ENCODE assay signal across 1 cellular context in genomic region chr6:43096451-43097097, GRCh38.
TF ChIP-seq lines count a peak whose summit lies in the region.

No MANE protein-coding gene starts in this region.

TF ChIP-seq in HepG2, 621 proteins besides CTCF, POLR2A, EP300 and RAD21 (continues in another document):
- TF ChIP-seq TEAD3 (CRISPR knock-in tag; optimal IDR thresholded peaks at IDR 0.05; ENCODE audit: borderline replicate concordance) = no peak
- no peak for TF ChIP-seq MBNL3 (CRISPR knock-in tag; conservative IDR thresholded peaks at IDR 0.05)
- TF ChIP-seq PLRG1 (conservative IDR thresholded peaks at IDR 0.05) = no peak
- TF ChIP-seq, protein P1, sequence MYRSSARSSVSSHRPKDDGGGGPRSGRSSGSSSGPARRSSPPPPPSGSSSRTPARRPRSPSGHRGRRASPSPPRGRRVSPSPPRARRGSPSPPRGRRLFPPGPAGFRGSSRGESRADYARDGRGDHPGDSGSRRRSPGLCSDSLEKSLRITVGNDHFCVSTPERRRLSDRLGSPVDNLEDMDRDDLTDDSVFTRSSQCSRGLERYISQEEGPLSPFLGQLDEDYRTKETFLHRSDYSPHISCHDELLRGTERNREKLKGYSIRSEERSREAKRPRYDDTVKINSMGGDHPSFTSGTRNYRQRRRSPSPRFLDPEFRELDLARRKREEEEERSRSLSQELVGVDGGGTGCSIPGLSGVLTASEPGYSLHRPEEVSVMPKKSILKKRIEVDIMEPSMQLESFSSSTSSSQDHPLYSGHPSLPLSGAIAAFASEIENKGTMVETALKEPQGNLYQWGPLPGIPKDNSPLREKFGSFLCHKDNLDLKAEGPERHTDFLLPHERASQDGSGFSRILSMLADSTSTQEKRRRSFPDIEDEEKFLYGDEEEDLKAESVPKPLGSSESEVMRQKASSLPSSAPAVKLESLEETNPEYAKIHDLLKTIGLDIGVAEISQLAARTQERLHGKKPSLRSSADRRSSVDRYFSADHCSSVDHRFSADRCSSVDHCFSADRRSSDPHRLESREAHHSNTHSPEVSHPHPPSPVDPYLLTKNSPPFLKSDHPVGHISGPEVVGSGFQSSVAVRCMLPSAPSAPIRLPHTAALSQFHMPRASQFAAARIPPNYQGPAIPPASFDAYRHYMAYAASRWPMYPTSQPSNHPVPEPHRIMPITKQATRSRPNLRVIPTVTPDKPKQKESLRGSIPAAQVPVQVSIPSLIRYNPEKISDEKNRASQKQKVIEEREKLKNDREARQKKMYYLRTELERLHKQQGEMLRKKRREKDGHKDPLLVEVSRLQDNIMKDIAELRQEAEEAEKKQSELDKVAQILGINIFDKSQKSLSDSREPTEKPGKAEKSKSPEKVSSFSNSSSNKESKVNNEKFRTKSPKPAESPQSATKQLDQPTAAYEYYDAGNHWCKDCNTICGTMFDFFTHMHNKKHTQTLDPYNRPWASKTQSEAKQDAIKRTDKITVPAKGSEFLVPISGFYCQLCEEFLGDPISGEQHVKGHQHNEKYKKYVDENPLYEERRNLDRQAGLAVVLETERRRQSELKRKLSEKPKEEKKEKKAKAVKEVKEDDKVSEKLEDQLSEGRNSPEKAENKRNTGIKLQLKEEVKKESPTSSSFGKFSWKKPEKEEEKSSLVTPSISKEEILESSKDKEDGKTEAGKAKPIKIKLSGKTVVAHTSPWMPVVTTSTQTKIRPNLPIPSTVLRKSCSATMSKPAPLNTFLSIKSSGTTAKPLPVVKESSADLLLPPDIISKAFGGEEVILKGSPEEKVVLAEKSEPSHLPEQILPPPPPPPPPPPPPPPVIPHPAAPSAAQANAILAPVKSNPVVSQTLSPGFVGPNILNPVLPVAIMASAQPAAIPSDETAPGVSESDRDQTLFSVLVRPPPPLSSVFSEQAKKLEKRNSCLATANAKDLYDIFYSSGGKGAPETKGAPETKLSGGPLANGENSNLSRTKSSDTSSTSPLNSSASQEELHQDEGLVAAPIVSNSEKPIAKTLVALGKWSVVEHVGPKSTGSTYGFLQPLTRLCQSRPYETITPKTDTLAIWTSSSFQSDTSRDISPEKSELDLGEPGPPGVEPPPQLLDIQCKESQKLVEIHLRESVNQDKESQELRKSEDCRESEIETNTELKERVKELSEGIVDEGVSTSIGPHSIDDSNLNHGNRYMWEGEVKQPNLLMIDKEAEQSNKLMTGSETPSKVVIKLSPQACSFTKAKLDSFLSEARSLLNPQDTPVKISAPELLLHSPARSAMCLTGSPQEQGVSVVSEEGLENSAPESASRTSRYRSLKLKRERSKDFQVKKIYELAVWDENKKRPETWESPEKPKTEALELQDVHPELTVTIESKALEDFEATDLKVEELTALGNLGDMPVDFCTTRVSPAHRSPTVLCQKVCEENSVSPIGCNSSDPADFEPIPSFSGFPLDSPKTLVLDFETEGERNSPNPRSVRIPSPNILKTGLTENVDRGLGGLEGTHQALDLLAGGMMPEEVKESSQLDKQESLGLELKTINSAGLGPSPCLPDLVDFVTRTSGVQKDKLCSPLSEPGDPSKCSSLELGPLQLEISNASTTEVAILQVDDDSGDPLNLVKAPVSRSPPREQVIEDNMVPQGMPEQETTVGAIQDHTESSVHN (CRISPR knock-in tag; IDR thresholded peaks at IDR 0.05) = no peak
- no peak for TF ChIP-seq ZNF333 (CRISPR knock-in tag; IDR thresholded peaks at IDR 0.05; ENCODE audit: borderline replicate concordance)
- TF ChIP-seq CREB1 (IDR thresholded peaks at IDR 0.05) = no peak
- no peak for TF ChIP-seq CREB1 (CRISPR knock-in tag; IDR thresholded peaks at IDR 0.05)
- TF ChIP-seq HNF1A (IDR thresholded peaks at IDR 0.05; ENCODE audit: low read depth) = no peak
- TF ChIP-seq HNF1A (CRISPR knock-in tag; IDR thresholded peaks at IDR 0.05; ENCODE audit: borderline replicate concordance) = 0 out of 2 replicates have a peak, but pooled peaks have one; percentile 35
- 0 out of 2 replicates have a peak, but pooled peaks have one; percentile 39 for TF ChIP-seq KLF13 (CRISPR knock-in tag; IDR thresholded peaks at IDR 0.05)
- TF ChIP-seq, protein P2, sequence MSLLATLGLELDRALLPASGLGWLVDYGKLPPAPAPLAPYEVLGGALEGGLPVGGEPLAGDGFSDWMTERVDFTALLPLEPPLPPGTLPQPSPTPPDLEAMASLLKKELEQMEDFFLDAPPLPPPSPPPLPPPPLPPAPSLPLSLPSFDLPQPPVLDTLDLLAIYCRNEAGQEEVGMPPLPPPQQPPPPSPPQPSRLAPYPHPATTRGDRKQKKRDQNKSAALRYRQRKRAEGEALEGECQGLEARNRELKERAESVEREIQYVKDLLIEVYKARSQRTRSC (CRISPR knock-in tag; IDR thresholded peaks at IDR 0.05; ENCODE audit: low read depth) = no peak
- TF ChIP-seq ZBTB14 (CRISPR knock-in tag; IDR thresholded peaks at IDR 0.05) = no peak
- no peak for TF ChIP-seq TFDP2 (CRISPR knock-in tag; IDR thresholded peaks at IDR 0.05)
- peak; percentile 29; the same call in 1 of the 2 replicates for TF ChIP-seq ZNF768 (CRISPR knock-in tag; IDR thresholded peaks at IDR 0.05)
- no peak for TF ChIP-seq NR2F1 (CRISPR knock-in tag; IDR thresholded peaks at IDR 0.05)
- TF ChIP-seq ZNF234 (CRISPR knock-in tag; conservative IDR thresholded peaks at IDR 0.05) = no peak
- TF ChIP-seq NR3C1 (CRISPR knock-in tag; IDR thresholded peaks at IDR 0.05) = no peak
- TF ChIP-seq ZFP36L1 (CRISPR knock-in tag; IDR thresholded peaks at IDR 0.05) = no peak
- TF ChIP-seq ZNF337 (CRISPR knock-in tag; IDR thresholded peaks at IDR 0.05; ENCODE audit: borderline replicate concordance, low read depth) = no peak
- TF ChIP-seq ZNF644 (CRISPR knock-in tag; IDR thresholded peaks at IDR 0.05; ENCODE audit: low read depth) = no peak
- no peak for TF ChIP-seq MYPOP (CRISPR knock-in tag; IDR thresholded peaks at IDR 0.05)
- no peak for TF ChIP-seq ZNF576 (CRISPR knock-in tag; IDR thresholded peaks at IDR 0.05)
- TF ChIP-seq KLF9 (CRISPR knock-in tag; IDR thresholded peaks at IDR 0.05; ENCODE audit: low read depth) = no peak
- no peak for TF ChIP-seq MIXL1 (CRISPR knock-in tag; IDR thresholded peaks at IDR 0.05)
- TF ChIP-seq ZSCAN5A (CRISPR knock-in tag; IDR thresholded peaks at IDR 0.05; ENCODE audit: borderline replicate concordance) = no peak
- peak; percentile 44; the same call in 1 of the 2 replicates for TF ChIP-seq NRL (CRISPR knock-in tag; IDR thresholded peaks at IDR 0.05; ENCODE audit: borderline replicate concordance)
- no peak for TF ChIP-seq POGK (CRISPR knock-in tag; conservative IDR thresholded peaks at IDR 0.05)
- TF ChIP-seq MED8 (CRISPR knock-in tag; IDR thresholded peaks at IDR 0.05; ENCODE audit: insufficient replicate concordance) = no peak
- TF ChIP-seq, protein P3, sequence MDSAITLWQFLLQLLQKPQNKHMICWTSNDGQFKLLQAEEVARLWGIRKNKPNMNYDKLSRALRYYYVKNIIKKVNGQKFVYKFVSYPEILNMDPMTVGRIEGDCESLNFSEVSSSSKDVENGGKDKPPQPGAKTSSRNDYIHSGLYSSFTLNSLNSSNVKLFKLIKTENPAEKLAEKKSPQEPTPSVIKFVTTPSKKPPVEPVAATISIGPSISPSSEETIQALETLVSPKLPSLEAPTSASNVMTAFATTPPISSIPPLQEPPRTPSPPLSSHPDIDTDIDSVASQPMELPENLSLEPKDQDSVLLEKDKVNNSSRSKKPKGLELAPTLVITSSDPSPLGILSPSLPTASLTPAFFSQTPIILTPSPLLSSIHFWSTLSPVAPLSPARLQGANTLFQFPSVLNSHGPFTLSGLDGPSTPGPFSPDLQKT (CRISPR knock-in tag; IDR thresholded peaks at IDR 0.05; ENCODE audit: borderline replicate concordance) = no peak
- TF ChIP-seq ZKSCAN1 (IDR thresholded peaks at IDR 0.05; ENCODE audit: low read length) = no peak
- TF ChIP-seq ZNF7 (CRISPR knock-in tag; IDR thresholded peaks at IDR 0.05) = no peak
- no peak for TF ChIP-seq IKZF4 (CRISPR knock-in tag; IDR thresholded peaks at IDR 0.05; ENCODE audit: borderline replicate concordance, low read depth, not compliant biosample characterization)
- 0 out of 2 replicates have a peak, but pooled peaks have one; percentile 45 for TF ChIP-seq PITX1 (CRISPR knock-in tag; IDR thresholded peaks at IDR 0.05)
- no peak for TF ChIP-seq KLF15 (CRISPR knock-in tag; IDR thresholded peaks at IDR 0.05; ENCODE audit: borderline replicate concordance)
